ENCODE assay signal across 22 cellular contexts in genomic region chr15:99086327-99086667, GRCh38. TPM values are rescaled to one million over a fixed set of nuclear protein-coding genes. Genes with fewer than 3 reads are reported as not detected.
"Had no signal": no experiment of that assay in that cellular context is flagged by ENCODE, and none has a peak within 500 bp of the region (broad histone marks: within the 10 kb centered on the region; RNA-seq: fewer than 3 reads in every experiment).

No MANE protein-coding gene starts in this region.

- H3K27me3 ChIP-seq: colonic mucosa, testis, upper lobe of right lung, vagina had no signal

- H3K4me1 ChIP-seq: colonic mucosa, parathyroid adenoma, testis, tibial nerve, upper lobe of right lung, vagina had no signal

- H3K27ac ChIP-seq: colonic mucosa, parathyroid adenoma, testis, tibial nerve, upper lobe of right lung, vagina had no signal

- H3K4me3 ChIP-seq: colonic mucosa, lung, testis, tibial nerve, upper lobe of right lung, vagina had no signal

- H3K36me3 ChIP-seq: colonic mucosa, tibial nerve, upper lobe of right lung, vagina had no signal

- ATAC-seq: left cardiac atrium; left ventricle myocardium superior; stimulated activated naive CD8-positive, alpha-beta T cell treated with anti-CD3 and anti-CD28 coated beads, Interleukin-15, Interleukin-2, amounts not matched to agents 100 U/mL and 50 U/mL, for 24 hours; upper lobe of right lung had no signal

- H3K9me3 ChIP-seq: colonic mucosa, testis, upper lobe of right lung, vagina had no signal

- DNase-seq: cerebellar nuclear complex; colonic mucosa; dermis blood vessel endothelial cell; effector CD4-positive, alpha-beta T cell; endodermal cell; erythroblast; immature natural killer cell; kidney; left cardiac atrium; left ventricle myocardium superior; mesenchymal stem cell; midbrain; naive B cell; occipital lobe; stimulated activated CD4-positive, alpha-beta T cell treated with anti-CD3 and anti-CD28 coated beads, Interleukin-4, amount 100 ng/mL, for 1 hour; stimulated activated naive CD8-positive, alpha-beta T cell treated with anti-CD3 and anti-CD28 coated beads, Interleukin-15, Interleukin-2, amounts not matched to agents 100 U/mL and 50 U/mL, for 24 hours; testis; upper lobe of right lung had no signal

RNA-seq across cellular contexts. Expression of gene SYNM, which starts 18.6 kb away (rescaled TPM):
- polyA plus RNA-seq: immature natural killer cell had no signal
